Comparison of ENCODE assay signal across 8 cellular contexts in genomic region chr7:33807779-33808482, GRCh38.
DNase-seq lines count a peak whose midpoint lies in the region; TF ChIP-seq lines count a peak whose summit lies in the region.

No MANE protein-coding gene starts in this region.

- H3K36me3 ChIP-seq in esophagus muscularis mucosa: no peaks in the 10 kb centered on the region

- 62% methylated on average over 10 of the region's 10 CpGs for WGBS in esophagus muscularis mucosa

- H3K4me3 Mint-ChIP-seq in activated naive CD4-positive, alpha-beta T cell treated with anti-CD3 and anti-CD28 coated beads for 36 hours: no peak overlapping the region
- no peak overlapping the region for H3K4me3 Mint-ChIP-seq in activated naive CD4-positive, alpha-beta T cell treated with anti-CD3 and anti-CD28 coated beads, Interleukin-2, amount 10 ng/mL, durations not matched to agents 7 days and 5 days

- no peaks in the 10 kb centered on the region for H3K27me3 ChIP-seq in esophagus muscularis mucosa

- no peaks in the 10 kb centered on the region for H3K9me3 ChIP-seq in esophagus muscularis mucosa

- DNase-seq in activated naive CD4-positive, alpha-beta T cell treated with anti-CD3 and anti-CD28 coated beads for 36 hours: peak; percentile 18
- no peak for DNase-seq in activated naive CD4-positive, alpha-beta T cell treated with anti-CD3 and anti-CD28 coated beads, Interleukin-2, amount 10 ng/mL, durations not matched to agents 7 days and 5 days
- peak; percentile 29 for DNase-seq in NB4 (ENCODE audit: low read depth)
- DNase-seq in esophagus muscularis mucosa (ENCODE audit: extremely low spot score): peak; percentile 87
- peak; percentile 45 for DNase-seq in stimulated activated CD8-positive, alpha-beta memory T cell treated with anti-CD3 and anti-CD28 coated beads, Interleukin-4, amount 100 ng/mL, for 48 hours
- no peak for DNase-seq in putamen (ENCODE audit: low spot score)
- no peak for DNase-seq in COLO829 (ENCODE audit: low spot score)
- DNase-seq in cerebellar nuclear complex (lab: John Stamatoyannopoulos, UW): no peak

- intact Hi-C loops in activated naive CD4-positive, alpha-beta T cell treated with anti-CD3 and anti-CD28 coated beads for 36 hours (cut with micrococcal nuclease): loop anchor here (1.0 kb wide), 1 partner anchor 51 kb away; no protein-coding TSS in a partner anchor
- intact Hi-C loops in esophagus muscularis mucosa (cut with DNase I): no loop called here

- no peak for TF ChIP-seq POLR2A in NB4 (IDR thresholded peaks at IDR 0.05; ENCODE audit: extremely low read depth, insufficient read length)
- no peak for TF ChIP-seq POLR2A in esophagus muscularis mucosa (IDR thresholded peaks at IDR 0.05; ENCODE audit: low read depth)

- H3K27ac ChIP-seq in esophagus muscularis mucosa (replicated peaks in 1 of 4): no peak overlapping the region

- TF ChIP-seq EP300 in esophagus muscularis mucosa (IDR thresholded peaks at IDR 0.05): no peak

- no peaks in the 10 kb centered on the region for H3K27me3 Mint-ChIP-seq in activated naive CD4-positive, alpha-beta T cell treated with anti-CD3 and anti-CD28 coated beads for 36 hours (ENCODE audit: low read depth)
- no peaks in the 10 kb centered on the region for H3K27me3 Mint-ChIP-seq in activated naive CD4-positive, alpha-beta T cell treated with anti-CD3 and anti-CD28 coated beads, Interleukin-2, amount 10 ng/mL, durations not matched to agents 7 days and 5 days

- H3K9me3 Mint-ChIP-seq in activated naive CD4-positive, alpha-beta T cell treated with anti-CD3 and anti-CD28 coated beads for 36 hours: peaks cover 7% of the 10 kb centered on the region
- peaks cover 1% of the 10 kb centered on the region for H3K9me3 Mint-ChIP-seq in activated naive CD4-positive, alpha-beta T cell treated with anti-CD3 and anti-CD28 coated beads, Interleukin-2, amount 10 ng/mL, durations not matched to agents 7 days and 5 days

- no peaks in the 10 kb centered on the region for H3K36me3 Mint-ChIP-seq in activated naive CD4-positive, alpha-beta T cell treated with anti-CD3 and anti-CD28 coated beads for 36 hours (ENCODE audit: low read depth)
- no peaks in the 10 kb centered on the region for H3K36me3 Mint-ChIP-seq in activated naive CD4-positive, alpha-beta T cell treated with anti-CD3 and anti-CD28 coated beads, Interleukin-2, amount 10 ng/mL, durations not matched to agents 7 days and 5 days

- no peak overlapping the region for H3K4me3 ChIP-seq in NB4 (ENCODE audit: low read depth, low read length)
- no peak overlapping the region for H3K4me3 ChIP-seq in esophagus muscularis mucosa

- H3K4me1 Mint-ChIP-seq in activated naive CD4-positive, alpha-beta T cell treated with anti-CD3 and anti-CD28 coated beads for 36 hours (ENCODE audit: low read depth): no peaks in the 10 kb centered on the region
- H3K4me1 Mint-ChIP-seq in activated naive CD4-positive, alpha-beta T cell treated with anti-CD3 and anti-CD28 coated beads, Interleukin-2, amount 10 ng/mL, durations not matched to agents 7 days and 5 days: no peaks in the 10 kb centered on the region

- no peak overlapping the region for H3K27ac Mint-ChIP-seq in activated naive CD4-positive, alpha-beta T cell treated with anti-CD3 and anti-CD28 coated beads for 36 hours
- H3K27ac Mint-ChIP-seq in activated naive CD4-positive, alpha-beta T cell treated with anti-CD3 and anti-CD28 coated beads, Interleukin-2, amount 10 ng/mL, durations not matched to agents 7 days and 5 days: no peak overlapping the region

- peaks cover 11 to 25% (median 14%) of the 10 kb centered on the region in 4 donors for H3K4me1 ChIP-seq in esophagus muscularis mucosa

- CTCF ChIA-PET in activated naive CD4-positive, alpha-beta T cell treated with anti-CD3 and anti-CD28 coated beads for 36 hours (lab: Charles Lee): interaction anchor here (0.6 to 2.6 kb wide), 4 partner anchors 38 to 460 kb away, joined by 3 to 15 read pairs (median 4); no protein-coding TSS in a partner anchor
- CTCF ChIA-PET in activated naive CD4-positive, alpha-beta T cell treated with anti-CD3 and anti-CD28 coated beads, Interleukin-2, amount 10 ng/mL, durations not matched to agents 7 days and 5 days (lab: Charles Lee): interaction anchor here (0.7 to 2.7 kb wide), 5 partner anchors 16 to 623 kb away, joined by 3 to 10 read pairs (median 3); no protein-coding TSS in a partner anchor

- TF ChIP-seq CTCF in NB4 (IDR thresholded peaks at IDR 0.05; ENCODE audit: low read depth, low read length) (peak; percentile 59), esophagus muscularis mucosa (IDR thresholded peaks at IDR 0.05) (no peak)

Comparison
In these comparisons a context has a peak if more than half of its experiments do, and no peak if none do; other contexts are left out.
1. DNase-seq: peak in activated naive CD4-positive, alpha-beta T cell treated with anti-CD3 and anti-CD28 coated beads for 36 hours (single experiment), NB4 (single experiment), esophagus muscularis mucosa (single experiment) and stimulated activated CD8-positive, alpha-beta memory T cell treated with anti-CD3 and anti-CD28 coated beads, Interleukin-4, amount 100 ng/mL, for 48 hours (single experiment); none in activated naive CD4-positive, alpha-beta T cell treated with anti-CD3 and anti-CD28 coated beads, Interleukin-2, amount 10 ng/mL, durations not matched to agents 7 days and 5 days (single experiment), putamen (single experiment), COLO829 (single experiment) and cerebellar nuclear complex (0 of 2).